26 cellular contexts compared by ENCODE assay signal in the genomic region with DNA sequence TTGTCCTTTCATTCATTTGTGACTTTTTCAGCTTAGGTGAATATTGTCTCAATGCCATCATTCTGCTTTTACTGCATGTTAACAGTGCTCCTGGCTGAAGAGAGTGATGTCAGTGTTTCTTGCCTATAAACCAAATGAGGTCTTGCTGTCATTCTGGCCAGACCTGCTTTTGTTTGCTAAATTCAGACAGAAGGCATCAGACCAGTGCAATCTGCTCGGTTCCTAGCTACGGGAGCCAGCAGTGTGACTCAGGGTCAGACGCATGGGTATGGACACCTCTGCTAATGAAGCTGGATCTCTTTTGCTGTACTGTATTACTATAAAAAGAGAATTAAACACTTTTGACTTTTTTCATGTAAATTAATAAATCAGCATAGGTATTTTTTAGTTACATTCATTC.
"Had no signal": no experiment of that assay in that cellular context is flagged by ENCODE, and none has a peak within 500 bp of the region (broad histone marks: within the 10 kb centered on the region; RNA-seq: fewer than 3 reads in every experiment).

No MANE protein-coding gene starts in this region.

- H3K27me3 ChIP-seq: breast epithelium had no signal

- H3K4me3 Mint-ChIP-seq: activated CD8-positive, alpha-beta T cell treated with anti-CD3 and anti-CD28 coated beads, Interleukin-2, amount 10 ng/mL, durations not matched to agents 7 days and 5 days; activated naive CD4-positive, alpha-beta T cell treated with anti-CD3 and anti-CD28 coated beads, Interleukin-2, amount 50 U/mL, for 24 hours; activated T-helper 1 cell treated with anti-CD3 and anti-CD28 coated beads, Interleukin-12 subunit alpha, Interleukin-12 subunit beta, Interleukin-2, Interleukin-4 antibody, amounts not matched to agents 30 ng/mL and 10 ng/mL and 1 ng/mL, durations not matched to agents 14 hours and 24 hours and 36 hours; T-cell had no signal

- H3K4me1 ChIP-seq: breast epithelium had no signal

- DNase-seq: activated CD4-positive, alpha-beta T cell treated with anti-CD3 and anti-CD28 coated beads for 4 hours; activated CD4-positive, alpha-beta T cell treated with anti-CD3 and anti-CD28 coated beads, Interleukin-2, amount 50 U/mL, for 4 hours; activated CD8-positive, alpha-beta memory T cell treated with anti-CD3 and anti-CD28 coated beads, Interleukin-2, amount 50 U/mL, for 48 hours; activated CD8-positive, alpha-beta T cell treated with anti-CD3 and anti-CD28 coated beads, Interleukin-2, amount 10 ng/mL, durations not matched to agents 7 days and 5 days; activated effector memory CD4-positive, alpha-beta T cell treated with Interleukin-2 at 50 U/mL for 16 hours; activated naive CD4-positive, alpha-beta T cell; activated T-cell treated with anti-CD3 and anti-CD28 coated beads, Interleukin-2, amount 50 U/mL, for 1 hour; aorta; central memory CD4-positive, alpha-beta T cell; Kasumi-1; KBM-7; NCI-H1048; NCI-H146; NCI-H187 treated with DMSO at 0.1 percent for 48 hours; NCI-H2171; NCI-H2227 treated with DMSO at 0.1 percent for 48 hours; NCI-H69; OCI-M1; RPMI8226; T-cell; T-helper 2 cell; T1000 had no signal

- H3K27ac ChIP-seq: breast epithelium, SK-N-MC had no signal

- H3K36me3 ChIP-seq: breast epithelium had no signal

- H3K27ac Mint-ChIP-seq: activated CD8-positive, alpha-beta T cell treated with anti-CD3 and anti-CD28 coated beads, Interleukin-2, amount 10 ng/mL, durations not matched to agents 7 days and 5 days; activated naive CD4-positive, alpha-beta T cell treated with anti-CD3 and anti-CD28 coated beads, Interleukin-2, amount 50 U/mL, for 24 hours; activated T-helper 1 cell treated with anti-CD3 and anti-CD28 coated beads, Interleukin-12 subunit alpha, Interleukin-12 subunit beta, Interleukin-2, Interleukin-4 antibody, amounts not matched to agents 30 ng/mL and 10 ng/mL and 1 ng/mL, durations not matched to agents 14 hours and 24 hours and 36 hours; T-cell had no signal

- H3K9me3 ChIP-seq: breast epithelium had no signal

- H3K4me1 Mint-ChIP-seq: activated naive CD4-positive, alpha-beta T cell treated with anti-CD3 and anti-CD28 coated beads, Interleukin-2, amount 50 U/mL, for 24 hours; T-cell had no signal

- H3K27me3 Mint-ChIP-seq: T-cell had no signal

- H3K4me3 ChIP-seq: breast epithelium, SK-N-MC had no signal

- H3K36me3 Mint-ChIP-seq: activated naive CD4-positive, alpha-beta T cell treated with anti-CD3 and anti-CD28 coated beads, Interleukin-2, amount 50 U/mL, for 24 hours; T-cell had no signal
